14 cellular contexts compared by ENCODE assay signal in genomic region chr10:20593649-20594048, GRCh38.
"Had no signal": no experiment of that assay in that cellular context is flagged by ENCODE, and none has a peak within 500 bp of the region (broad histone marks: within the 10 kb centered on the region; RNA-seq: fewer than 3 reads in every experiment).

No MANE protein-coding gene starts in this region.

- H3K27me3 ChIP-seq: brain microvascular endothelial cell, gastroesophageal sphincter, heart left ventricle had no signal

- H3K27me3 Mint-ChIP-seq: activated naive CD8-positive, alpha-beta T cell; stimulated activated naive B cell treated with anti-CD40 and anti-IgM and Interleukin-4, amounts not matched to agents 10 μg/mL and 1 μg/mL and 100 μg/mL, for 72 hours had no signal

- H3K4me3 ChIP-seq: gastroesophageal sphincter, heart left ventricle had no signal

- DNase-seq: activated CD4-positive, alpha-beta T cell treated with anti-CD3 and anti-CD28 coated beads for 1 hour; activated gamma-delta T cell treated with Interleukin-2 at 50 U/mL for 16 hours; brain microvascular endothelial cell; central memory CD4-positive, alpha-beta T cell; cortex of kidney; heart left ventricle; occipital lobe; retina; stimulated activated naive B cell treated with anti-CD40 and anti-IgM and Interleukin-4, amounts not matched to agents 10 μg/mL and 1 μg/mL and 100 μg/mL, for 72 hours; T1000 had no signal

- H3K36me3 ChIP-seq: brain microvascular endothelial cell, gastroesophageal sphincter, heart left ventricle had no signal

- H3K36me3 Mint-ChIP-seq: activated naive CD8-positive, alpha-beta T cell; stimulated activated naive B cell treated with anti-CD40 and anti-IgM and Interleukin-4, amounts not matched to agents 10 μg/mL and 1 μg/mL and 100 μg/mL, for 72 hours had no signal

- H3K27ac Mint-ChIP-seq: activated naive CD8-positive, alpha-beta T cell; nephron; stimulated activated naive B cell treated with anti-CD40 and anti-IgM and Interleukin-4, amounts not matched to agents 10 μg/mL and 1 μg/mL and 100 μg/mL, for 72 hours had no signal

- H3K4me3 Mint-ChIP-seq: activated naive CD8-positive, alpha-beta T cell; nephron; stimulated activated naive B cell treated with anti-CD40 and anti-IgM and Interleukin-4, amounts not matched to agents 10 μg/mL and 1 μg/mL and 100 μg/mL, for 72 hours had no signal

- ATAC-seq: gastroesophageal sphincter; heart left ventricle; stimulated activated naive B cell treated with anti-CD40 and anti-IgM and Interleukin-4, amounts not matched to agents 10 μg/mL and 1 μg/mL and 100 μg/mL, for 72 hours had no signal

- H3K9me3 Mint-ChIP-seq: nephron; stimulated activated naive B cell treated with anti-CD40 and anti-IgM and Interleukin-4, amounts not matched to agents 10 μg/mL and 1 μg/mL and 100 μg/mL, for 72 hours had no signal

- H3K4me1 Mint-ChIP-seq: stimulated activated naive B cell treated with anti-CD40 and anti-IgM and Interleukin-4, amounts not matched to agents 10 μg/mL and 1 μg/mL and 100 μg/mL, for 72 hours had no signal

- H3K9me3 ChIP-seq: gastroesophageal sphincter, heart left ventricle had no signal

- H3K27ac ChIP-seq: brain microvascular endothelial cell, gastroesophageal sphincter, heart left ventricle, VCaP had no signal
